ENCODE assay signal across 7 cellular contexts in genomic region chr7:23299770-23300300, GRCh38. TPM values are rescaled to one million over a fixed set of nuclear protein-coding genes. Genes with fewer than 3 reads are reported as not detected.
DNase-seq lines count a peak whose midpoint lies in the region; ATAC-seq and TF ChIP-seq lines count a peak whose summit lies in the region.

No MANE protein-coding gene starts in this region.

- peaks cover 45% of the 10 kb centered on the region for H3K36me3 Mint-ChIP-seq in dendritic cell treated with granulocyte-macrophage colony-stimulating factor and Interleukin-4, amounts not matched to agents 40 ng/mL and 50 ng/mL, for 4 days (ENCODE audit: low read depth)
- peaks cover 4 to 35% (median 21%) of the 10 kb centered on the region in 5 donors for H3K36me3 Mint-ChIP-seq in naive thymus-derived CD4-positive, alpha-beta T cell

- H3K4me1 ChIP-seq in Loucy (ENCODE audit: insufficient read depth, low read length, poor library complexity, severe bottlenecking) = peaks cover 38% of the 10 kb centered on the region
- H3K4me1 ChIP-seq in naive thymus-derived CD4-positive, alpha-beta T cell (ENCODE audit: control insufficient read depth in 2 of 2, insufficient read depth in 2 of 2, low read length in 2 of 2) = peaks cover 14 to 23% of the 10 kb centered on the region in 2 donors

- peaks cover 55% of the 10 kb centered on the region for H3K79me2 ChIP-seq in Loucy (ENCODE audit: insufficient read depth, low read length)

- peak overlapping the region; percentile 84 for H2AFZ ChIP-seq in Loucy (ENCODE audit: low read length)

- peak overlapping the region; percentile 89 for H3K4me3 Mint-ChIP-seq in dendritic cell treated with granulocyte-macrophage colony-stimulating factor and Interleukin-4, amounts not matched to agents 40 ng/mL and 50 ng/mL, for 4 days
- H3K4me3 Mint-ChIP-seq in naive thymus-derived CD4-positive, alpha-beta T cell = peak overlapping the region; percentile 90 to 97 (median 94)

- CTCF ChIA-PET in naive thymus-derived CD4-positive, alpha-beta T cell (lab: Charles Lee) = interaction anchor here (0.8 to 2.7 kb wide), 2 partner anchors 16 to 27 kb away, joined by 3 to 13 read pairs; no protein-coding TSS in a partner anchor

- ATAC-seq in GM19328 (IDR thresholded peaks at IDR 0.05; ENCODE audit: unreplicated experiment) = peak; percentile 3
- no peak for ATAC-seq in naive thymus-derived CD4-positive, alpha-beta T cell
- ATAC-seq in GM19023 (IDR thresholded peaks at IDR 0.05; ENCODE audit: unreplicated experiment) = no peak

- peaks cover 27% of the 10 kb centered on the region for H4K20me1 ChIP-seq in Loucy (ENCODE audit: insufficient read depth, low read length, poor library complexity, severe bottlenecking)

- peak overlapping the region; percentile 93 for H3K27ac Mint-ChIP-seq in dendritic cell treated with granulocyte-macrophage colony-stimulating factor and Interleukin-4, amounts not matched to agents 40 ng/mL and 50 ng/mL, for 4 days
- H3K27ac Mint-ChIP-seq in naive thymus-derived CD4-positive, alpha-beta T cell = peak overlapping the region; percentile 96 to 100 (median 98)

- intact Hi-C loops in dendritic cell treated with granulocyte-macrophage colony-stimulating factor and Interleukin-4, amounts not matched to agents 40 ng/mL and 50 ng/mL, for 4 days (cut with micrococcal nuclease) = loop anchor here (1.0 to 5.0 kb wide), 3 partner anchors 118 to 193 kb away; partner anchors contain the start of genes IGF2BP3, KLHL7 and NUP42
- intact Hi-C loops in naive thymus-derived CD4-positive, alpha-beta T cell (cut with micrococcal nuclease) = loop anchor here (1.0 to 10.0 kb wide), 23 partner anchors 11 to 1882 kb away; partner anchors contain the start of genes KLHL7 (in 2 of the 2), TOMM7 (in 2 of the 2), CCDC126 (in 1 of the 2) and CYCS (in 1 of the 2)

- H3K27ac ChIP-seq in naive thymus-derived CD4-positive, alpha-beta T cell (ENCODE audit: low read depth, low read length) = peak overlapping the region; percentile 92

- DNase-seq in naive thymus-derived CD4-positive, alpha-beta T cell = peak in 1 of 9 donors; percentile 6
- no peak for DNase-seq in stimulated activated CD4-positive, alpha-beta T cell treated with anti-CD3 and anti-CD28 coated beads, Interleukin-4, amount 100 ng/mL, for 4 hours
- no peak for DNase-seq in mucosa of gallbladder (ENCODE audit: low spot score)

- peak overlapping the region; percentile 86 for H3K9ac ChIP-seq in Loucy (ENCODE audit: low read depth, low read length, poor library complexity, severe bottlenecking)

- POLR2A ChIA-PET in naive thymus-derived CD4-positive, alpha-beta T cell (lab: Charles Lee) = interaction anchor here (0.7 to 2.6 kb wide), 11 partner anchors 9 to 245 kb away, joined by 3 to 21 read pairs (median 8); partner anchors contain the start of gene KLHL7

- peak overlapping the region; percentile 96 for H3K4me2 ChIP-seq in Loucy (ENCODE audit: low read depth, low read length, poor library complexity, severe bottlenecking)

- no peaks in the 10 kb centered on the region for H3F3A ChIP-seq in Loucy (ENCODE audit: low read depth)

- no peaks in the 10 kb centered on the region for H3K9me3 Mint-ChIP-seq in dendritic cell treated with granulocyte-macrophage colony-stimulating factor and Interleukin-4, amounts not matched to agents 40 ng/mL and 50 ng/mL, for 4 days
- peaks cover 0 to 8% (median 0%) of the 10 kb centered on the region in 11 donors for H3K9me3 Mint-ChIP-seq in naive thymus-derived CD4-positive, alpha-beta T cell

- H3K27me3 ChIP-seq in Loucy (ENCODE audit: insufficient read depth, low read length, poor library complexity, severe bottlenecking) = peaks cover 35% of the 10 kb centered on the region
- H3K27me3 ChIP-seq in naive thymus-derived CD4-positive, alpha-beta T cell (ENCODE audit: control insufficient read depth in 2 of 2, insufficient read depth in 2 of 2, low read length in 2 of 2) = no peaks in the 10 kb centered on the region

- H3K27me3 Mint-ChIP-seq in dendritic cell treated with granulocyte-macrophage colony-stimulating factor and Interleukin-4, amounts not matched to agents 40 ng/mL and 50 ng/mL, for 4 days = no peaks in the 10 kb centered on the region
- H3K27me3 Mint-ChIP-seq in naive thymus-derived CD4-positive, alpha-beta T cell = peaks cover 0 to 8% (median 0%) of the 10 kb centered on the region in 5 donors

- peaks cover 38% of the 10 kb centered on the region for H3K4me1 Mint-ChIP-seq in dendritic cell treated with granulocyte-macrophage colony-stimulating factor and Interleukin-4, amounts not matched to agents 40 ng/mL and 50 ng/mL, for 4 days (ENCODE audit: low read depth)
- H3K4me1 Mint-ChIP-seq in naive thymus-derived CD4-positive, alpha-beta T cell = peaks cover 41 to 62% (median 55%) of the 10 kb centered on the region in 7 donors

- no peak for TF ChIP-seq CTCF in Loucy (conservative IDR thresholded peaks at IDR 0.05; ENCODE audit: low read length)

- no peaks in the 10 kb centered on the region for H3K36me3 ChIP-seq in Loucy (ENCODE audit: insufficient read depth, low read length)
- peaks cover 0 to 19% (median 0%) of the 10 kb centered on the region in 3 experiments for H3K36me3 ChIP-seq in naive thymus-derived CD4-positive, alpha-beta T cell (ENCODE audit: control insufficient read depth in 2 of 3, insufficient read depth in 3 of 3, low read length in 3 of 3)

- H3K9me2 ChIP-seq in Loucy (replicated peaks; ENCODE audit: low read depth, low read length) = no peaks in the 10 kb centered on the region

- no peaks in the 10 kb centered on the region for H3K9me3 ChIP-seq in Loucy (ENCODE audit: insufficient read depth, low read depth, low read length)
- no peaks in the 10 kb centered on the region for H3K9me3 ChIP-seq in naive thymus-derived CD4-positive, alpha-beta T cell (ENCODE audit: control insufficient read depth in 2 of 3, low read length in 3 of 3)

- H3K4me3 ChIP-seq in Loucy (ENCODE audit: low read length, poor library complexity, severe bottlenecking) = peak overlapping the region; percentile 98
- peak overlapping the region; percentile 96 for H3K4me3 ChIP-seq in naive thymus-derived CD4-positive, alpha-beta T cell (ENCODE audit: low read length)

RNA-seq across cellular contexts. Expression of gene MALSU1, which starts 0.7 kb away (rescaled TPM):
- total RNA-seq in naive thymus-derived CD4-positive, alpha-beta T cell = 10 to 100 TPM; 32.7 to 48.3 (median 44.8) TPM
- 10 to 100 TPM; 73.5 to 83.5 TPM for polyA plus RNA-seq in naive thymus-derived CD4-positive, alpha-beta T cell
- 40.5 TPM for total RNA-seq in mucosa of gallbladder

RNA-seq across cellular contexts. Expression of gene GPNMB, which starts 53.3 kb away (rescaled TPM):
- 10 to 100 TPM in 2 of 5 experiments, under 1 TPM in 2, not detected in 1; 0.56 to 30.5 (median 15.4) TPM for total RNA-seq in naive thymus-derived CD4-positive, alpha-beta T cell
- polyA plus RNA-seq in naive thymus-derived CD4-positive, alpha-beta T cell = not detected
- total RNA-seq in mucosa of gallbladder = 72.4 TPM
